11 cellular contexts compared by ENCODE assay signal in the genomic region with DNA sequence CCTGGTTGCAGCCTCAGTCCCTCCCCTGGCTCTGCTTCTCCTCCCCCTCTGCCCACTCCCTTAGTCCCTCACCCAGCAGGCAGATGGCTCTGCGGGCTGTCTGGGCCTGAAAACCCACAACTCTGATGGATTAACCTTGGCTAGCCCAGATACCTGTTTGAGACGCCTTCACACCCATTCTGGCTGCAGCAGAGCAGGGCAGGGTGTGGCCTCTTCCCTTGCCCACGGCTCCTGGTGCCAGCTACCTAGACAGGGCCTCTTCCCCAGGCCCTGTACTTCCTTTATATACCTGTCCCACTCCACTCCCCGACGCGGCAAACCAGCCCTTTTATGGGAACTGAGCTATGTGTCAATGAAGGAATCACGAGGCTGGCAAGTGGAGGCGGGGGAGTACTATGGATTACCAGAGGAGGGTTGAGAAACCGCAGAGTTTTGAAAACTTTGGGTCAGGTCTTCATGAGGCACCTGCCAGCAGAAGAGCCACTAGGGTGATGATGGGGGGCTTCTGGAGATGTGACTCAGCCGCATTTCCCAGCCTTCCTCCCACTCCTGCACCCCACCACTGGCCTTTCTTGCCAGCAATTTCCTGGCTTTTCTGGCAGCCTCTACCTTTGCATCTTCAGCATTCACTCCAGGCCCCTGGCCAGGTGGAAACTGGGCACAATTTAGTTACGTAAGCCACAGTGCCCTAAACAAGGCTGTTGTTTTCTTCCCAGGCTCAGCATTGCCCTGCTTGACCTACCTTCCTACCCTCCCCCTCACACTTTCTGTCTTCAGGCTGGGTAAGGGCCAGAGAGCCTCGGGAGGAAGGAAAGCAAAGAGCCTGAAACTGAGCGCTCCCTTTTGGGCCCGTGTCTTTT. TPM values are rescaled to one million over a fixed set of nuclear protein-coding genes. Genes with fewer than 3 reads are reported as not detected.
A peak's percentile ranks its signal among the peaks of the same experiment; 100 is the strongest.
DNase-seq lines count a peak whose midpoint lies in the region; ATAC-seq, FAIRE-seq and TF ChIP-seq lines count a peak whose summit lies in the region.
"Had no signal": no experiment of that assay in that cellular context is flagged by ENCODE, and none has a peak within 500 bp of the region (broad histone marks: within the 10 kb centered on the region; RNA-seq: fewer than 3 reads in every experiment).

A gene (minus strand): TSS at position 259 of the 860 bp plus-strand sequence. CDS start 81 bp downstream, at position 178.

- H3K27me3 Mint-ChIP-seq in GM23338 (ENCODE audit: insufficient read depth, low read depth, poor library complexity), result peaks cover 3% of the 10 kb centered on the region

- 44% methylated on average over 14 of the region's 14 CpGs for whole genome bisulfite sequencing in right cardiac atrium
- WGBS in pancreas, 2 donors, result 31 to 37% methylated on average over 14 of the region's 14 CpGs

- H4K20me1 ChIP-seq in GM23338 (replicated peaks; ENCODE audit: insufficient read depth), result no peaks in the 10 kb centered on the region

- no peak within 1 kb of the TSS for H3K4me3 ChIP-seq in GM23338
- H3K4me3 ChIP-seq in right cardiac atrium (ENCODE audit: low read length), result no peak within 1 kb of the TSS
- H3K4me3 ChIP-seq in pancreas, result no peak within 1 kb of the TSS

- H3K9me3 Mint-ChIP-seq in GM23338, result no peaks in the 10 kb centered on the region

- H3K4me3 Mint-ChIP-seq in GM23338, result peak within 1 kb of the TSS; percentile 38; the same call in 2 of the 3 replicates

- H3K4me2 ChIP-seq in GM23338, result peak within 1 kb of the TSS; percentile 66

- no peaks in the 10 kb centered on the region for H3K36me3 Mint-ChIP-seq in GM23338 (ENCODE audit: low read depth)

- peak; percentile 78 for ATAC-seq in GM23338
- ATAC-seq in right cardiac atrium, result peak; percentile 24 to 30
- ATAC-seq in pancreas, result peak; percentile 69 to 83 (median 73)
- no peak for ATAC-seq in HG03469 (IDR thresholded peaks at IDR 0.05; ENCODE audit: unreplicated experiment)
- no peak for ATAC-seq in GM19328 (IDR thresholded peaks at IDR 0.05; ENCODE audit: unreplicated experiment)

- TF ChIP-seq CTCF in GM23338 (conservative IDR thresholded peaks at IDR 0.05; ENCODE audit: low read depth in 2 of 2) (no peak), pancreas (IDR thresholded peaks at IDR 0.05) (no peak)

- H3K27ac ChIP-seq in GM23338 (ENCODE audit: low read depth), result no peak within 1 kb of the TSS
- H3K27ac ChIP-seq in right cardiac atrium (ENCODE audit: low read length), result no peak within 1 kb of the TSS
- H3K27ac ChIP-seq in pancreas, result peak within 1 kb of the TSS in 3 of 4 donors; percentile 19 to 55 (median 50)

- H3K9me3 ChIP-seq in right cardiac atrium (ENCODE audit: control insufficient read depth, low read length) (no peaks in the 10 kb centered on the region), pancreas (no peaks in the 10 kb centered on the region)

- H3K36me3 ChIP-seq in GM23338 (ENCODE audit: insufficient read depth) (no peaks in the 10 kb centered on the region), pancreas (no peaks in the 10 kb centered on the region)

- H3K9me2 ChIP-seq in GM23338 (ENCODE audit: insufficient read depth), result 0 out of 2 replicates have a peak, but pooled peaks cover 5% of the 10 kb centered on the region

- H3K79me2 ChIP-seq in GM23338 (replicated peaks; ENCODE audit: insufficient read depth), result no peaks in the 10 kb centered on the region

- H3K27me3 ChIP-seq in GM23338 (ENCODE audit: insufficient read depth), result no peaks in the 10 kb centered on the region
- no peaks in the 10 kb centered on the region for H3K27me3 ChIP-seq in right cardiac atrium (ENCODE audit: control insufficient read depth, insufficient read depth)
- no peaks in the 10 kb centered on the region for H3K27me3 ChIP-seq in pancreas

- peak; percentile 44 for DNase-seq in GM23338 (ENCODE audit: low spot score)
- peak; percentile 95 for DNase-seq in SKM-1 (lab: John Stamatoyannopoulos, UW; ENCODE audit: unreplicated experiment)
- no peak for DNase-seq in right cardiac atrium
- DNase-seq in pancreas, result peak in 2 of 6 donors; percentile 22 to 23
- no peak for DNase-seq in NAMALWA (ENCODE audit: low spot score)
- DNase-seq in A172 (ENCODE audit: low spot score), result no peak
- DNase-seq: activated CD8-positive, alpha-beta memory T cell treated with anti-CD3 and anti-CD28 coated beads, Interleukin-2, amount 50 U/mL, for 48 hours had no signal

- peaks cover 33% of the 10 kb centered on the region for H3K4me1 Mint-ChIP-seq in GM23338

- H3K27ac Mint-ChIP-seq in GM23338, result 0 out of 2 replicates have a peak within 1 kb of the TSS, but pooled peaks have one; percentile 56

- H3K4me1 ChIP-seq in GM23338 (ENCODE audit: insufficient read depth), result peaks cover 17% of the 10 kb centered on the region
- peaks cover 4% of the 10 kb centered on the region for H3K4me1 ChIP-seq in right cardiac atrium (ENCODE audit: control insufficient read depth, insufficient read depth, low read length)
- no peaks in the 10 kb centered on the region for H3K4me1 ChIP-seq in pancreas

- intact Hi-C loops in right cardiac atrium (cut with DNase I), result no loop called here
- intact Hi-C loops in pancreas (cut with DNase I), result no loop called here

- H2AFZ ChIP-seq in GM23338, result peak within 1 kb of the TSS; percentile 98

- no peak for FAIRE-seq in pancreas (lab: Jason Lieb, UNC)
- FAIRE-seq: endometrium had no signal

- H3F3A ChIP-seq in GM23338 (replicated peaks; ENCODE audit: low read depth), result no peaks in the 10 kb centered on the region

TF ChIP-seq in GM23338, 12 proteins besides CTCF, POLR2A, EP300 and RAD21 (continues in another document):
- TF ChIP-seq STAT1 (IDR thresholded peaks at IDR 0.05; ENCODE audit: unreplicated experiment), result no peak
- TF ChIP-seq EZH2phosphoT487 (IDR thresholded peaks at IDR 0.05; ENCODE audit: unreplicated experiment), result no peak
- no peak for TF ChIP-seq NANOG (IDR thresholded peaks at IDR 0.05; ENCODE audit: borderline replicate concordance)
- no peak for TF ChIP-seq CREB1 (CRISPR knock-in tag; IDR thresholded peaks at IDR 0.05; ENCODE audit: low read depth)
- no peak for TF ChIP-seq ZNF114 (CRISPR knock-in tag; IDR thresholded peaks at IDR 0.05)
- TF ChIP-seq POLR2AphosphoS5 (IDR thresholded peaks at IDR 0.05; ENCODE audit: low read depth), result no peak
- TF ChIP-seq, protein P1, sequence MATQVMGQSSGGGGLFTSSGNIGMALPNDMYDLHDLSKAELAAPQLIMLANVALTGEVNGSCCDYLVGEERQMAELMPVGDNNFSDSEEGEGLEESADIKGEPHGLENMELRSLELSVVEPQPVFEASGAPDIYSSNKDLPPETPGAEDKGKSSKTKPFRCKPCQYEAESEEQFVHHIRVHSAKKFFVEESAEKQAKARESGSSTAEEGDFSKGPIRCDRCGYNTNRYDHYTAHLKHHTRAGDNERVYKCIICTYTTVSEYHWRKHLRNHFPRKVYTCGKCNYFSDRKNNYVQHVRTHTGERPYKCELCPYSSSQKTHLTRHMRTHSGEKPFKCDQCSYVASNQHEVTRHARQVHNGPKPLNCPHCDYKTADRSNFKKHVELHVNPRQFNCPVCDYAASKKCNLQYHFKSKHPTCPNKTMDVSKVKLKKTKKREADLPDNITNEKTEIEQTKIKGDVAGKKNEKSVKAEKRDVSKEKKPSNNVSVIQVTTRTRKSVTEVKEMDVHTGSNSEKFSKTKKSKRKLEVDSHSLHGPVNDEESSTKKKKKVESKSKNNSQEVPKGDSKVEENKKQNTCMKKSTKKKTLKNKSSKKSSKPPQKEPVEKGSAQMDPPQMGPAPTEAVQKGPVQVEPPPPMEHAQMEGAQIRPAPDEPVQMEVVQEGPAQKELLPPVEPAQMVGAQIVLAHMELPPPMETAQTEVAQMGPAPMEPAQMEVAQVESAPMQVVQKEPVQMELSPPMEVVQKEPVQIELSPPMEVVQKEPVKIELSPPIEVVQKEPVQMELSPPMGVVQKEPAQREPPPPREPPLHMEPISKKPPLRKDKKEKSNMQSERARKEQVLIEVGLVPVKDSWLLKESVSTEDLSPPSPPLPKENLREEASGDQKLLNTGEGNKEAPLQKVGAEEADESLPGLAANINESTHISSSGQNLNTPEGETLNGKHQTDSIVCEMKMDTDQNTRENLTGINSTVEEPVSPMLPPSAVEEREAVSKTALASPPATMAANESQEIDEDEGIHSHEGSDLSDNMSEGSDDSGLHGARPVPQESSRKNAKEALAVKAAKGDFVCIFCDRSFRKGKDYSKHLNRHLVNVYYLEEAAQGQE (IDR thresholded peaks at IDR 0.05; ENCODE audit: unreplicated experiment), result no peak
- no peak for TF ChIP-seq EZH2 (IDR thresholded peaks at IDR 0.05; ENCODE audit: low read depth, unreplicated experiment)

RNA-seq across cellular contexts. Expression of the gene that starts here (rescaled TPM):
- 0.76 TPM in 1 of 2 replicates, not detected in the other for total RNA-seq in GM23338 (2014; rRNA removed; shearing (Covaris generic))
- polyA plus RNA-seq in GM23338 (2016; fragmentation: Nextera tagmentation; extraction: Ambion mirVana) (not detected in 2 replicates), right cardiac atrium (4.9 TPM), pancreas (10 to 100 TPM in 1 of 2 donors, 1 to 10 TPM in 1; 3.2 to 11.0 TPM)
- total RNA-seq in right cardiac atrium (1 to 10 TPM in 3 of 4 donors, not detected in 1; 1.1 to 2.0 (median 1.3) TPM), pancreas (10 to 100 TPM in 2 of 6 donors, 1 to 10 TPM in 4; 1.7 to 12.1 (median 7.9) TPM)
- total RNA-seq in A172 (2014; rRNA removed; shearing (Covaris generic)), result 0.24 and 3.3 TPM in 2 replicates
- total RNA-seq: osteocyte had no signal

Comparison
In these comparisons a context has a peak if more than half of its experiments do, and no peak if none do; other contexts are left out.
1. Peak in DNase-seq, ATAC-seq and H3K4me2 ChIP-seq in GM23338; RNA of the gene not detected or under 1 TPM.
2. ATAC-seq: peak in right cardiac atrium (2 of 2) and pancreas (4 of 4); none in HG03469 (single experiment) and GM19328 (single experiment).
3. H3K27ac ChIP-seq: peak in pancreas (3 of 4); none in GM23338 (single experiment) and right cardiac atrium (single experiment).